Comparison of ENCODE assay signal across 8 cellular contexts in genomic region chr16:89917773-89918452, GRCh38. TPM values are rescaled to one million over a fixed set of nuclear protein-coding genes. Genes with fewer than 3 reads are reported as not detected.
A peak's percentile ranks its signal among the peaks of the same experiment; 100 is the strongest.
DNase-seq lines count a peak whose midpoint lies in the region; ATAC-seq, FAIRE-seq and TF ChIP-seq lines count a peak whose summit lies in the region.

No MANE protein-coding gene starts in this region.

- DNase-seq in GM12891 (ENCODE audit: insufficient read length, low spot score) (peak; percentile 85), NCI-H1436 (lab: John Stamatoyannopoulos, UW) (peak; percentile 88), breast epithelium (ENCODE audit: low spot score in 2 of 2) (peak in 1 of 2 donors; percentile 56), islet precursor cell (peak; percentile 95), mesenteric fat pad (ENCODE audit: low spot score) (no peak)
- peak; percentile 75 to 78 for DNase-seq in stimulated activated CD4-positive, alpha-beta T cell treated with anti-CD3 and anti-CD28 coated beads, Interleukin-2, amount 100 ng/mL, for 24 hours

- peak overlapping the region; percentile 68 for H3K27ac ChIP-seq in VCaP
- no peak overlapping the region for H3K27ac ChIP-seq in breast epithelium

- peaks cover 0 to 4% of the 10 kb centered on the region in 2 donors for H3K27me3 ChIP-seq in breast epithelium

- peak; percentile 65 for ATAC-seq in HG02642 (IDR thresholded peaks at IDR 0.05; ENCODE audit: poor library complexity, unreplicated experiment)

- no peak for TF ChIP-seq CTCF in VCaP (conservative IDR thresholded peaks at IDR 0.05)
- TF ChIP-seq CTCF in breast epithelium (IDR thresholded peaks at IDR 0.05) = no peak

- H3K9me3 ChIP-seq in breast epithelium = no peaks in the 10 kb centered on the region

- no peaks in the 10 kb centered on the region for H3K36me3 ChIP-seq in breast epithelium

- peak; percentile 99 for FAIRE-seq in GM12891 (lab: Jason Lieb, UNC)

- H3K4me3 ChIP-seq in breast epithelium = peak overlapping the region; percentile 24 to 66 (median 41)

- no peak for TF ChIP-seq POLR2A in GM12891 (IDR thresholded peaks at IDR 0.05; ENCODE audit: low read depth, low read length)
- TF ChIP-seq POLR2A in breast epithelium (IDR thresholded peaks at IDR 0.05) = no peak

- intact Hi-C loops in breast epithelium (cut with DNase I; ENCODE audit: low total_unique reads) = no loop called here

- peaks cover 12 to 13% of the 10 kb centered on the region in 2 donors for H3K4me1 ChIP-seq in breast epithelium

TF ChIP-seq in GM12891, 5 proteins besides CTCF, POLR2A, EP300 and RAD21:
- TF ChIP-seq POLR2AphosphoS5 (IDR thresholded peaks at IDR 0.05; ENCODE audit: low read depth, low read length) = no peak
- no peak for TF ChIP-seq POU2F2 (IDR thresholded peaks at IDR 0.05; ENCODE audit: low read depth, low read length)
- TF ChIP-seq PAX5 (IDR thresholded peaks at IDR 0.05; ENCODE audit: insufficient read depth, low read length, severe bottlenecking) = no peak
- TF ChIP-seq TAF1 (IDR thresholded peaks at IDR 0.05; ENCODE audit: low read depth, low read length) = no peak
- 0 out of 2 replicates have a peak, but pooled peaks have one; percentile 3 for TF ChIP-seq SPI1 (IDR thresholded peaks at IDR 0.05; ENCODE audit: low read depth, low read length)

RNA-seq across cellular contexts. Expression of gene MC1R, which starts 0.7 kb away (rescaled TPM):
- polyA plus RNA-seq in GM12891 (2012; ENCODE audit: low read depth, missing spikeins) = 0.67 TPM
- total RNA-seq in breast epithelium = 1 to 10 TPM; 3.7 to 7.2 (median 3.8) TPM
- 2.4 TPM for total RNA-seq in mesenteric fat pad

RNA-seq across cellular contexts. Expression of gene TUBB3, which starts 5.2 kb away (rescaled TPM):
- polyA plus RNA-seq in GM12891 (2012; ENCODE audit: low read depth, missing spikeins) = 1.6 TPM
- total RNA-seq in breast epithelium (1 to 10 TPM; 1.6 to 2.9 (median 1.8) TPM), mesenteric fat pad (4.2 TPM)

RNA-seq across cellular contexts. Expression of gene DEF8, which starts 30.6 kb away (rescaled TPM):
- polyA plus RNA-seq in GM12891 (2012; ENCODE audit: low read depth, missing spikeins) = 22.5 TPM
- total RNA-seq in breast epithelium (10 to 100 TPM; 58.0 to 87.2 (median 75.2) TPM), mesenteric fat pad (54.0 TPM)

RNA-seq across cellular contexts. Expression of gene TCF25, which starts 44.5 kb away (rescaled TPM):
- 115 TPM for polyA plus RNA-seq in GM12891 (2012; ENCODE audit: low read depth, missing spikeins)
- total RNA-seq in breast epithelium (100 to 1,000 TPM; 169 to 243 (median 176) TPM), mesenteric fat pad (156 TPM)
